Comparison of ENCODE assay signal across 13 cellular contexts in the genomic region with DNA sequence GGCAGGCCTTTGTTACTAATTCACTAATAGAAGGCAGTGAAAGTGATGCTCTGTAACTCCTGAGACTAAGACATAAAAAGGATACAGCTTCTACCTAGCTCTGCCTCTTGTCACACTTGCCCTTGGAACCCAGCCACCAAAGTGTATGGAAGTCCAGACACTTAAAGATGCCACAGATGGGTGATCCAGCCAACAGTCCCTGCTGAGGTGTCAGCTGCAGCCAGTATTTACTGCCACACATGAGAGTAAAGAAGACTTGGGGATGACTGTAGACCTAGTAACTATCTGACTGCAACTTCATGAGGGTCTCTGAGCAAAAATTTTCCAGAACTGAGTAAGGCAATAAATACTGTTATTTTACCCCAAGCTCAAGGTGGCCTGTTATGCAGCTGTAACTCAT. TPM values are rescaled to one million over a fixed set of nuclear protein-coding genes. Genes with fewer than 3 reads are reported as not detected.
DNase-seq lines count a peak whose midpoint lies in the region; ATAC-seq, FAIRE-seq and TF ChIP-seq lines count a peak whose summit lies in the region.
"Had no signal": no experiment of that assay in that cellular context is flagged by ENCODE, and none has a peak within 500 bp of the region (broad histone marks: within the 10 kb centered on the region; RNA-seq: fewer than 3 reads in every experiment).

No MANE protein-coding gene starts in this region.

- ATAC-seq in CD8-positive, alpha-beta T cell, result no peak
- ATAC-seq in GM21423 (IDR thresholded peaks at IDR 0.05; ENCODE audit: unreplicated experiment) (peak; percentile 41), WTC11 (no peak)
- ATAC-seq in naive thymus-derived CD4-positive, alpha-beta T cell, result no peak

- H3K4me1 Mint-ChIP-seq in CD8-positive, alpha-beta T cell (ENCODE audit: low read depth), result peaks cover 75% of the 10 kb centered on the region
- H3K4me1 Mint-ChIP-seq in WTC11, result peaks cover 22% of the 10 kb centered on the region
- peaks cover 54 to 88% (median 83%) of the 10 kb centered on the region in 7 donors for H3K4me1 Mint-ChIP-seq in naive thymus-derived CD4-positive, alpha-beta T cell

- no peaks in the 10 kb centered on the region for H3K27me3 Mint-ChIP-seq in CD8-positive, alpha-beta T cell (ENCODE audit: low read depth)
- H3K27me3 Mint-ChIP-seq in WTC11 (ENCODE audit: low read depth), result no peaks in the 10 kb centered on the region
- no peaks in the 10 kb centered on the region for H3K27me3 Mint-ChIP-seq in naive thymus-derived CD4-positive, alpha-beta T cell
- H3K27me3 Mint-ChIP-seq: type B pancreatic cell had no signal

- no peak overlapping the region for H3K4me3 ChIP-seq in CD8-positive, alpha-beta T cell (ENCODE audit: low read depth, low read length)
- H3K4me3 ChIP-seq in naive thymus-derived CD4-positive, alpha-beta T cell (ENCODE audit: low read length), result no peak overlapping the region

- peaks cover 25% of the 10 kb centered on the region for H3K36me3 Mint-ChIP-seq in CD8-positive, alpha-beta T cell
- peaks cover 8% of the 10 kb centered on the region; the same call in 1 of the 2 replicates for H3K36me3 Mint-ChIP-seq in WTC11
- peaks cover 8 to 28% (median 9%) of the 10 kb centered on the region in 5 donors for H3K36me3 Mint-ChIP-seq in naive thymus-derived CD4-positive, alpha-beta T cell

- POLR2A ChIA-PET in CD8-positive, alpha-beta T cell (lab: Charles Lee), result interaction anchor here (2.0 to 3.8 kb wide), 2 partner anchors 9 to 81 kb away, joined by 10 to 25 read pairs; partner anchors contain the start of genes IMMT, POLR1A and PTCD3
- POLR2A ChIA-PET in WTC11 (lab: Charles Lee), result no interaction called here
- POLR2A ChIA-PET in naive thymus-derived CD4-positive, alpha-beta T cell (lab: Charles Lee), result interaction anchor here (0.6 to 5.6 kb wide), 5 partner anchors 9 to 255 kb away, joined by 3 to 61 read pairs (median 4); partner anchors contain the start of genes IMMT and KDM3A

- H3K4me3 Mint-ChIP-seq in CD8-positive, alpha-beta T cell, result peak overlapping the region; percentile 20
- no peak overlapping the region for H3K4me3 Mint-ChIP-seq in WTC11
- H3K4me3 Mint-ChIP-seq in naive thymus-derived CD4-positive, alpha-beta T cell, result peak overlapping the region; percentile 73 to 89 (median 78)
- H3K4me3 Mint-ChIP-seq: type B pancreatic cell had no signal

- peak overlapping the region; percentile 91 for H3K27ac Mint-ChIP-seq in CD8-positive, alpha-beta T cell
- peak overlapping the region; percentile 80; the same call in 1 of the 2 replicates for H3K27ac Mint-ChIP-seq in WTC11
- peak overlapping the region; percentile 83 to 97 (median 90) for H3K27ac Mint-ChIP-seq in naive thymus-derived CD4-positive, alpha-beta T cell

- no peak for DNase-seq in CD8-positive, alpha-beta T cell
- DNase-seq in WTC11 (ENCODE audit: low spot score), result no peak
- no peak for DNase-seq in naive thymus-derived CD4-positive, alpha-beta T cell
- no peak for DNase-seq in urothelium cell line (ENCODE audit: low spot score)
- DNase-seq in NCI-H345 treated with DMSO at 0.1 percent for 48 hours (lab: John Stamatoyannopoulos, UW; ENCODE audit: unreplicated experiment), result no peak
- no peak for DNase-seq in activated effector memory CD4-positive, alpha-beta T cell treated with anti-CD3 and anti-CD28 coated beads, Interleukin-2, amount 50 U/mL, for 16 hours
- DNase-seq: adrenal gland, mammary epithelial cell, NCI-H187, RPMI8226, WERI-Rb-1 had no signal

- no peaks in the 10 kb centered on the region for H3K36me3 ChIP-seq in CD8-positive, alpha-beta T cell (ENCODE audit: insufficient read depth, low read length)
- H3K36me3 ChIP-seq in naive thymus-derived CD4-positive, alpha-beta T cell (ENCODE audit: control insufficient read depth in 2 of 3, insufficient read depth in 3 of 3, low read length in 3 of 3), result peaks cover 0 to 3% (median 0%) of the 10 kb centered on the region in 3 experiments
- H3K36me3 ChIP-seq: adrenal gland had no signal

- H3K27ac ChIP-seq in CD8-positive, alpha-beta T cell (ENCODE audit: low read depth, low read length), result peak overlapping the region; percentile 29
- peak overlapping the region; percentile 74 for H3K27ac ChIP-seq in naive thymus-derived CD4-positive, alpha-beta T cell (ENCODE audit: low read depth, low read length)
- H3K27ac ChIP-seq: WERI-Rb-1 had no signal

- no peak for TF ChIP-seq CTCF in CD8-positive, alpha-beta T cell (IDR thresholded peaks at IDR 0.05)
- no peak for TF ChIP-seq CTCF in WTC11 (IDR thresholded peaks at IDR 0.05)

- intact Hi-C loops in CD8-positive, alpha-beta T cell (cut with DNase I, micrococcal nuclease), result loop anchor here in 1 of 2 experiments (5.0 to 10.0 kb wide), 2 partner anchors 44 to 178 kb away; no protein-coding TSS in a partner anchor
- intact Hi-C loops in naive thymus-derived CD4-positive, alpha-beta T cell (cut with micrococcal nuclease), result no loop called here

- H3K4me1 ChIP-seq in CD8-positive, alpha-beta T cell (ENCODE audit: insufficient read depth, low read length), result peaks cover 44% of the 10 kb centered on the region
- peaks cover 38 to 40% of the 10 kb centered on the region in 2 donors for H3K4me1 ChIP-seq in naive thymus-derived CD4-positive, alpha-beta T cell (ENCODE audit: control insufficient read depth in 2 of 2, insufficient read depth in 2 of 2, low read length in 2 of 2)

- no peaks in the 10 kb centered on the region for H3K9me3 ChIP-seq in CD8-positive, alpha-beta T cell (ENCODE audit: low read length)
- no peaks in the 10 kb centered on the region for H3K9me3 ChIP-seq in naive thymus-derived CD4-positive, alpha-beta T cell (ENCODE audit: control insufficient read depth in 2 of 3, low read length in 3 of 3)
- H3K9me3 ChIP-seq: adrenal gland had no signal

- no peaks in the 10 kb centered on the region for H3K9me3 Mint-ChIP-seq in CD8-positive, alpha-beta T cell
- H3K9me3 Mint-ChIP-seq in WTC11, result no peaks in the 10 kb centered on the region
- H3K9me3 Mint-ChIP-seq in naive thymus-derived CD4-positive, alpha-beta T cell, result no peaks in the 10 kb centered on the region
- H3K9me3 Mint-ChIP-seq: type B pancreatic cell had no signal

- FAIRE-seq in urothelium cell line (lab: Jason Lieb, UNC), result no peak

- CTCF ChIA-PET in CD8-positive, alpha-beta T cell (lab: Charles Lee), result interaction anchor here (0.6 to 1.3 kb wide), 3 partner anchors 80 to 634 kb away, joined by 3 to 4 read pairs (median 3); partner anchors contain the start of genes POLR1A and PTCD3
- CTCF ChIA-PET in WTC11 (lab: Charles Lee), result no interaction called here
- CTCF ChIA-PET in naive thymus-derived CD4-positive, alpha-beta T cell (lab: Charles Lee), result interaction anchor here (0.8 to 1.0 kb wide), 2 partner anchors 8 to 107 kb away, joined by 3 read pairs; partner anchors contain the start of gene IMMT

- H3K27me3 ChIP-seq in CD8-positive, alpha-beta T cell (ENCODE audit: insufficient read depth, low read length), result no peaks in the 10 kb centered on the region
- no peaks in the 10 kb centered on the region for H3K27me3 ChIP-seq in naive thymus-derived CD4-positive, alpha-beta T cell (ENCODE audit: control insufficient read depth in 2 of 2, insufficient read depth in 2 of 2, low read length in 2 of 2)
- H3K27me3 ChIP-seq: adrenal gland had no signal

TF ChIP-seq in WTC11, 78 proteins besides CTCF, POLR2A, EP300 and RAD21 (continues in another document):
- TF ChIP-seq ZBTB21 (CRISPR knock-in tag; IDR thresholded peaks at IDR 0.05; ENCODE audit: borderline replicate concordance), result no peak
- TF ChIP-seq USF2 (CRISPR knock-in tag; IDR thresholded peaks at IDR 0.05), result no peak
- TF ChIP-seq SP1 (CRISPR knock-in tag; conservative IDR thresholded peaks at IDR 0.05), result no peak
- no peak for TF ChIP-seq MLX (CRISPR knock-in tag; IDR thresholded peaks at IDR 0.05)

RNA-seq across cellular contexts. Expression of gene IMMT, which starts 8.8 kb away (rescaled TPM):
- total RNA-seq in CD8-positive, alpha-beta T cell, result 10 to 100 TPM; 34.3 to 35.8 TPM
- total RNA-seq in WTC11 (2021), result 102 to 104 TPM (median 104 TPM) in 3 replicates
- total RNA-seq in naive thymus-derived CD4-positive, alpha-beta T cell, result 100 to 1,000 TPM in 1 of 5 experiments, 10 to 100 TPM in 4; 59.2 to 164 (median 77.0) TPM
- 10 to 100 TPM; 66.7 to 95.5 TPM for polyA plus RNA-seq in naive thymus-derived CD4-positive, alpha-beta T cell

RNA-seq across cellular contexts. Expression of gene MRPL35, which starts 12.8 kb away (rescaled TPM):
- 1 to 10 TPM; 6.7 to 7.0 TPM for total RNA-seq in CD8-positive, alpha-beta T cell
- total RNA-seq in WTC11 (2021), result 32.9 to 40.8 TPM (median 35.9 TPM) in 3 replicates
- 10 to 100 TPM in 4 of 5 experiments, 1 to 10 TPM in 1; 9.7 to 49.2 (median 26.5) TPM for total RNA-seq in naive thymus-derived CD4-positive, alpha-beta T cell
- polyA plus RNA-seq in naive thymus-derived CD4-positive, alpha-beta T cell, result 10 to 100 TPM; 29.0 to 38.2 TPM
